Comparison of ENCODE assay signal across 17 cellular contexts in the genomic region with DNA sequence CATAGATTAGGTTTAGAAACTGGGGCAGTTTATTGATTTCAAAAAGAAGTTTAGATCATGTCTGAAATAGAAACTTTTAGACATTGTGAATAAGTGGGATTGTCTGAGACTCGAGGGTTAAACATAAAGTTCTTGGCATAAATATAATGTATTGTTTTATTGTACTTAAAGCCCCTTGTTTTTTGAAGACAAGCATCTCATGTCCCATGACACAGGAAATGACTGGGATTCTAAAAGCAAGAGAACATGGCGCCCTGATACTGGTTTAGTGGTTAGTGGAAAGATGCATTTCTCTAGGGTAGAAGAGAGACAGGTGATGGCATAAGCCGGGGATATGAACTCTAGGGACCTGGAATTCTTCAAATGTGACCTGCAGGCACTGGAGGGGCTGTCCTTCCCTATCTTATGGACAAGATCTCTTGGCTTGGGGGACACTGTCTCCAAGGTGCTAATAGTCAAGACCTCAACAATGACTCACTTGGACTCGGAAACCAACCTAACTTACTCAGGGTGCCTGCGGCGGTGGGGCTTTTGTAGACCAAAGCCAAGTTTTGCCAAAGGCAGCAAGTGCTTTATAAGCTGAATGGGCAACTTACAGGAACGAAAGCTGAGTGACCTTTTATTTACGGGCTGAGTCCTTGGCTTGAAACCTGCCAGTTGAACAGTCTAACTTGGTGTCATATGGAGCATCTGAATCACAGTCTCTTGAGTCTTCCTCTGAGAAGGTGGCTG. TPM values are rescaled to one million over a fixed set of nuclear protein-coding genes. Genes with fewer than 3 reads are reported as not detected.
DNase-seq lines count a peak whose midpoint lies in the region; ATAC-seq and TF ChIP-seq lines count a peak whose summit lies in the region.
"Had no signal": no experiment of that assay in that cellular context is flagged by ENCODE, and none has a peak within 500 bp of the region (broad histone marks: within the 10 kb centered on the region; RNA-seq: fewer than 3 reads in every experiment).

No MANE protein-coding gene starts in this region.

- CTCF ChIA-PET in activated naive CD4-positive, alpha-beta T cell treated with anti-CD3 and anti-CD28 coated beads, Interleukin-2, amount 10 ng/mL, durations not matched to agents 7 days and 5 days (lab: Charles Lee), result no interaction called here

- TF ChIP-seq CTCF in astrocyte of the spinal cord (IDR thresholded peaks at IDR 0.05; ENCODE audit: low read depth, low read length), result no peak

- no peaks in the 10 kb centered on the region for H3K9me3 Mint-ChIP-seq in activated naive CD4-positive, alpha-beta T cell treated with anti-CD3 and anti-CD28 coated beads, Interleukin-2, amount 50 U/mL, for 24 hours
- H3K9me3 Mint-ChIP-seq in activated naive CD4-positive, alpha-beta T cell treated with anti-CD3 and anti-CD28 coated beads, Interleukin-2, amount 10 ng/mL, durations not matched to agents 7 days and 5 days, result no peaks in the 10 kb centered on the region
- H3K9me3 Mint-ChIP-seq: activated T-helper 1 cell treated with anti-CD3 and anti-CD28 coated beads, Interleukin-12 subunit alpha, Interleukin-12 subunit beta, Interleukin-2, Interleukin-4 antibody, amounts not matched to agents 30 ng/mL and 10 ng/mL and 1 ng/mL, durations not matched to agents 14 hours and 24 hours and 36 hours; nephron progenitor cell had no signal

- peak overlapping the region; percentile 11 for H3K27ac Mint-ChIP-seq in activated naive CD4-positive, alpha-beta T cell treated with anti-CD3 and anti-CD28 coated beads, Interleukin-2, amount 50 U/mL, for 24 hours
- H3K27ac Mint-ChIP-seq in activated naive CD4-positive, alpha-beta T cell treated with anti-CD3 and anti-CD28 coated beads, Interleukin-2, amount 10 ng/mL, durations not matched to agents 7 days and 5 days, result no peak overlapping the region
- peak overlapping the region; percentile 91 for H3K27ac Mint-ChIP-seq in T-helper 17 cell
- H3K27ac Mint-ChIP-seq: activated T-helper 1 cell treated with anti-CD3 and anti-CD28 coated beads, Interleukin-12 subunit alpha, Interleukin-12 subunit beta, Interleukin-2, Interleukin-4 antibody, amounts not matched to agents 30 ng/mL and 10 ng/mL and 1 ng/mL, durations not matched to agents 14 hours and 24 hours and 36 hours; IgD-negative memory B cell; nephron progenitor cell had no signal

- H3K4me1 Mint-ChIP-seq in activated naive CD4-positive, alpha-beta T cell treated with anti-CD3 and anti-CD28 coated beads, Interleukin-2, amount 50 U/mL, for 24 hours, result peaks cover 71% of the 10 kb centered on the region
- peaks cover 16% of the 10 kb centered on the region for H3K4me1 Mint-ChIP-seq in activated naive CD4-positive, alpha-beta T cell treated with anti-CD3 and anti-CD28 coated beads, Interleukin-2, amount 10 ng/mL, durations not matched to agents 7 days and 5 days
- peaks cover 26% of the 10 kb centered on the region for H3K4me1 Mint-ChIP-seq in T-helper 17 cell

- H3K9me3 ChIP-seq in T-helper 17 cell (ENCODE audit: control insufficient read depth, low read length, poor library complexity, severe bottlenecking), result no peaks in the 10 kb centered on the region
- H3K9me3 ChIP-seq: breast epithelium, SJSA1 had no signal

- H3K36me3 Mint-ChIP-seq in activated naive CD4-positive, alpha-beta T cell treated with anti-CD3 and anti-CD28 coated beads, Interleukin-2, amount 50 U/mL, for 24 hours, result peaks cover 16% of the 10 kb centered on the region
- H3K36me3 Mint-ChIP-seq in activated naive CD4-positive, alpha-beta T cell treated with anti-CD3 and anti-CD28 coated beads, Interleukin-2, amount 10 ng/mL, durations not matched to agents 7 days and 5 days, result peaks cover 3% of the 10 kb centered on the region
- H3K36me3 Mint-ChIP-seq in T-helper 17 cell (ENCODE audit: low read depth), result peaks cover 5% of the 10 kb centered on the region
- H3K36me3 Mint-ChIP-seq: IgD-negative memory B cell had no signal

- no peak overlapping the region for H3K4me3 Mint-ChIP-seq in activated naive CD4-positive, alpha-beta T cell treated with anti-CD3 and anti-CD28 coated beads, Interleukin-2, amount 50 U/mL, for 24 hours
- no peak overlapping the region for H3K4me3 Mint-ChIP-seq in activated naive CD4-positive, alpha-beta T cell treated with anti-CD3 and anti-CD28 coated beads, Interleukin-2, amount 10 ng/mL, durations not matched to agents 7 days and 5 days
- peak overlapping the region; percentile 51 for H3K4me3 Mint-ChIP-seq in T-helper 17 cell
- H3K4me3 Mint-ChIP-seq: activated T-helper 1 cell treated with anti-CD3 and anti-CD28 coated beads, Interleukin-12 subunit alpha, Interleukin-12 subunit beta, Interleukin-2, Interleukin-4 antibody, amounts not matched to agents 30 ng/mL and 10 ng/mL and 1 ng/mL, durations not matched to agents 14 hours and 24 hours and 36 hours; IgD-negative memory B cell; nephron progenitor cell had no signal

- in situ Hi-C loops in astrocyte of the spinal cord (cut with HindIII; ENCODE audit: low sequenced_read_pairs) (no loop called here), KBM-7 (cut with MboI; ENCODE audit: low pct_unique_long_range_greater_than_20kb, low sequenced_read_pairs) (no loop called here)

- H3K27me3 Mint-ChIP-seq in activated naive CD4-positive, alpha-beta T cell treated with anti-CD3 and anti-CD28 coated beads, Interleukin-2, amount 50 U/mL, for 24 hours, result no peaks in the 10 kb centered on the region
- peaks cover 3% of the 10 kb centered on the region for H3K27me3 Mint-ChIP-seq in activated naive CD4-positive, alpha-beta T cell treated with anti-CD3 and anti-CD28 coated beads, Interleukin-2, amount 10 ng/mL, durations not matched to agents 7 days and 5 days
- no peaks in the 10 kb centered on the region for H3K27me3 Mint-ChIP-seq in T-helper 17 cell

- H3K4me3 ChIP-seq in astrocyte of the spinal cord (ENCODE audit: low read depth, low read length), result no peak overlapping the region
- H3K4me3 ChIP-seq: breast epithelium, SJSA1 had no signal

- no peak for DNase-seq in activated naive CD4-positive, alpha-beta T cell treated with anti-CD3 and anti-CD28 coated beads, Interleukin-2, amount 10 ng/mL, durations not matched to agents 7 days and 5 days
- DNase-seq in T-helper 17 cell (no peak), astrocyte of the spinal cord (ENCODE audit: low read depth, low spot score) (peak; percentile 70), KBM-7 (no peak), AML-193 (lab: John Stamatoyannopoulos, UW) (no peak)
- peak; percentile 75 for DNase-seq in stimulated activated naive CD8-positive, alpha-beta T cell treated with anti-CD3 and anti-CD28 coated beads, Interleukin-15, Interleukin-2, amounts not matched to agents 100 U/mL and 50 U/mL, for 24 hours
- DNase-seq: NCI-H1092; NCI-H2171; nephron progenitor cell; NK-92 treated with Interleukin-12 subunit alpha and Interleukin-12 subunit beta, amount 100 ng/mL, for 24 hours; retina had no signal

- ATAC-seq in T-helper 17 cell, result no peak
- peak; percentile 84 for ATAC-seq in stimulated activated naive CD8-positive, alpha-beta T cell treated with anti-CD3 and anti-CD28 coated beads, Interleukin-15, Interleukin-2, amounts not matched to agents 100 U/mL and 50 U/mL, for 24 hours
- no peak for ATAC-seq in GM18867 (IDR thresholded peaks at IDR 0.05; ENCODE audit: unreplicated experiment)

RNA-seq across cellular contexts. Expression of gene UBASH3B, which starts 48.2 kb away (rescaled TPM):
- 10 to 100 TPM; 22.6 to 23.6 TPM for total RNA-seq in T-helper 17 cell

Comparison
In these comparisons a context has a peak if more than half of its experiments do, and no peak if none do; other contexts are left out.
1. DNase-seq: peak in astrocyte of the spinal cord (single experiment) and stimulated activated naive CD8-positive, alpha-beta T cell treated with anti-CD3 and anti-CD28 coated beads, Interleukin-15, Interleukin-2, amounts not matched to agents 100 U/mL and 50 U/mL, for 24 hours (single experiment); none in activated naive CD4-positive, alpha-beta T cell treated with anti-CD3 and anti-CD28 coated beads, Interleukin-2, amount 10 ng/mL, durations not matched to agents 7 days and 5 days (single experiment), T-helper 17 cell (0 of 3), KBM-7 (single experiment) and AML-193 (0 of 2).